In genomic region chr5:126477681-126478117, GRCh38 we compare ENCODE assay signal across 15 cellular contexts. TPM values are rescaled to one million over a fixed set of nuclear protein-coding genes. Genes with fewer than 3 reads are reported as not detected.
DNase-seq lines count a peak whose midpoint lies in the region; ATAC-seq, FAIRE-seq and TF ChIP-seq lines count a peak whose summit lies in the region.
"Had no signal": no experiment of that assay in that cellular context is flagged by ENCODE, and none has a peak within 500 bp of the region (broad histone marks: within the 10 kb centered on the region; RNA-seq: fewer than 3 reads in every experiment).

No MANE protein-coding gene starts in this region.

- DNase-seq in GM04504 (ENCODE audit: low read depth) (peak; percentile 27), astrocyte of the spinal cord (ENCODE audit: low read depth, low spot score) (peak; percentile 43), keratinocyte (ENCODE audit: low read depth, low spot score) (no peak), stomach (no peak), mesenteric fat pad (ENCODE audit: low spot score) (no peak), urothelium cell line (ENCODE audit: low spot score) (no peak)
- DNase-seq in activated CD8-positive, alpha-beta memory T cell treated with anti-CD3 and anti-CD28 coated beads, Interleukin-2, amount 50 U/mL, for 4 hours, result no peak
- DNase-seq: activated CD4-positive, alpha-beta T cell treated with anti-CD3 and anti-CD28 coated beads, Interleukin-2, amount 10 ng/mL, durations not matched to agents 7 days and 5 days; activated T-cell treated with anti-CD3 and anti-CD28 coated beads, Interleukin-2, amount 50 U/mL, for 72 hours; AML-193; endodermal cell; left ventricle myocardium superior; NCI-H524 had no signal

- no peak overlapping the region for H3K4me2 ChIP-seq in keratinocyte (ENCODE audit: control insufficient read depth, extremely low read depth, insufficient read depth, low read depth, low read length)
- H3K4me2 ChIP-seq: neural progenitor cell had no signal

- WGBS in stomach, 5 donors, result 62 to 88% (median 79%) methylated on average over 4 of the region's 4 CpGs

- H3K36me3 ChIP-seq in keratinocyte (ENCODE audit: control insufficient read depth in 2 of 2, extremely low read depth in 1 of 2, insufficient read depth in 2 of 2, low read length in 2 of 2) (peaks cover 5 to 25% of the 10 kb centered on the region in 2 experiments), stomach (peaks cover 22 to 85% (median 71%) of the 10 kb centered on the region in 4 donors)
- H3K36me3 ChIP-seq: neural progenitor cell had no signal

- H3K9ac ChIP-seq in keratinocyte (ENCODE audit: control insufficient read depth, extremely low read depth, insufficient read depth, low read length), result no peak overlapping the region
- H3K9ac ChIP-seq: neural progenitor cell had no signal

- dilution Hi-C loops in keratinocyte (cut with MboI; ENCODE audit: extremely low pct_ligation_motif_present, low sequenced_read_pairs), result no loop called here

- peak overlapping the region; percentile 19 for H3K27ac ChIP-seq in keratinocyte (ENCODE audit: control insufficient read depth, insufficient read depth, low read length)
- H3K27ac ChIP-seq in stomach, result peak overlapping the region in 4 of 5 donors; percentile 25 to 66 (median 44)
- H3K27ac ChIP-seq: neural progenitor cell had no signal

- H3K27me3 ChIP-seq in keratinocyte (ENCODE audit: control insufficient read depth, extremely low read depth, insufficient read depth, low read length) (no peaks in the 10 kb centered on the region), stomach (no peaks in the 10 kb centered on the region)
- H3K27me3 ChIP-seq: neural progenitor cell had no signal

- intact Hi-C loops in stomach (cut with DNase I; ENCODE audit: low total_unique reads), result no loop called here

- no peaks in the 10 kb centered on the region for H3K9me3 ChIP-seq in keratinocyte (ENCODE audit: control insufficient read depth, low read depth, low read length)
- no peaks in the 10 kb centered on the region for H3K9me3 ChIP-seq in stomach

- TF ChIP-seq CTCF in astrocyte of the spinal cord (IDR thresholded peaks at IDR 0.05; ENCODE audit: low read depth, low read length) (no peak), keratinocyte (optimal IDR thresholded peaks at IDR 0.05 in 1 of 3, IDR thresholded peaks at IDR 0.05 in 1 of 3, conservative IDR thresholded peaks at IDR 0.05 in 1 of 3; ENCODE audit: extremely low read depth in 1 of 3, insufficient read depth in 2 of 3, low read length in 3 of 3) (no peak), stomach (IDR thresholded peaks at IDR 0.05) (no peak)

- no peaks in the 10 kb centered on the region for H3K79me2 ChIP-seq in keratinocyte (ENCODE audit: control insufficient read depth, insufficient read depth, low read length)

- H3K9me1 ChIP-seq in keratinocyte (ENCODE audit: control insufficient read depth, extremely low read depth, insufficient read depth, low read length), result no peaks in the 10 kb centered on the region

- TF ChIP-seq POLR2A in stomach (IDR thresholded peaks at IDR 0.05), result no peak

- ATAC-seq in GM21390 (IDR thresholded peaks at IDR 0.05; ENCODE audit: unreplicated experiment), result no peak
- ATAC-seq: activated T-cell treated with anti-CD3 and anti-CD28 coated beads, Interleukin-2, amount 50 U/mL, for 72 hours; left ventricle myocardium superior had no signal

- no peaks in the 10 kb centered on the region for H4K20me1 ChIP-seq in keratinocyte (ENCODE audit: control insufficient read depth, extremely low read depth, insufficient read depth, low read length)

- H3K4me1 ChIP-seq in keratinocyte (ENCODE audit: control insufficient read depth, extremely low read depth, insufficient read depth, low read length) (peaks cover 2% of the 10 kb centered on the region), stomach (peaks cover 0 to 27% (median 5%) of the 10 kb centered on the region in 4 donors)

- no peak for TF ChIP-seq EP300 in stomach (IDR thresholded peaks at IDR 0.05)

- H3K4me3 ChIP-seq in astrocyte of the spinal cord (ENCODE audit: low read depth, low read length) (no peak overlapping the region), keratinocyte (ENCODE audit: control insufficient read depth in 2 of 3, extremely low read depth in 1 of 3, insufficient read depth in 2 of 3, low read depth in 1 of 3, low read length in 3 of 3) (no peak overlapping the region), stomach (no peak overlapping the region)
- H3K4me3 ChIP-seq: neural progenitor cell had no signal

- H2AFZ ChIP-seq in keratinocyte (ENCODE audit: control insufficient read depth, low read length), result no peak overlapping the region
- H2AFZ ChIP-seq: neural progenitor cell had no signal

- FAIRE-seq in keratinocyte (lab: Jason Lieb, UNC) (no peak), urothelium cell line (lab: Jason Lieb, UNC) (no peak)

- in situ Hi-C loops in astrocyte of the spinal cord (cut with HindIII; ENCODE audit: low sequenced_read_pairs), result no loop called here

RNA-seq across cellular contexts. Expression of gene GRAMD2B, which starts 54.5 kb away (rescaled TPM):
- polyA plus RNA-seq in keratinocyte (37.6 to 45.9 TPM (median 42.9 TPM) in 3 replicates), stomach (10 to 100 TPM in 1 of 3 donors, 1 to 10 TPM in 2; 5.7 to 12.8 (median 6.5) TPM)
- 62.9 TPM for polyA plus RNA-seq in keratinocyte (2011; ENCODE audit: low read depth)
- polyA plus RNA-seq in keratinocyte (2011; cell fraction: cytosol; rRNA removed), result 32.0 and 46.3 TPM in 2 replicates
- 38.5 and 43.3 TPM in 2 replicates for polyA plus RNA-seq in keratinocyte (2011; cell fraction: nucleus; rRNA removed)
- 25.5 and 51.0 TPM in 2 replicates for polyA plus RNA-seq in keratinocyte (2012; ENCODE audit: low replicate concordance)
- 6.6 to 20.9 TPM (median 16.2 TPM) in 3 replicates for polyA minus RNA-seq in keratinocyte
- 22.4 TPM for polyA minus RNA-seq in keratinocyte (2011; cell fraction: cytosol; rRNA and poly(A)+ RNA removed)
- polyA minus RNA-seq in keratinocyte (2011; cell fraction: nucleus; rRNA and poly(A)+ RNA removed), result 14.1 and 36.8 TPM in 2 replicates
- total RNA-seq in stomach (10 to 100 TPM; 18.8 to 69.6 (median 47.5) TPM), mesenteric fat pad (10.7 TPM)

Comparison
In these comparisons a context has a peak if more than half of its experiments do, and no peak if none do; other contexts are left out.
1. DNase-seq: peak in GM04504 (single experiment) and astrocyte of the spinal cord (single experiment); none in keratinocyte (single experiment), stomach (single experiment), mesenteric fat pad (single experiment), urothelium cell line (single experiment) and activated CD8-positive, alpha-beta memory T cell treated with anti-CD3 and anti-CD28 coated beads, Interleukin-2, amount 50 U/mL, for 4 hours (single experiment).